24 cellular contexts compared by ENCODE assay signal in the genomic region with DNA sequence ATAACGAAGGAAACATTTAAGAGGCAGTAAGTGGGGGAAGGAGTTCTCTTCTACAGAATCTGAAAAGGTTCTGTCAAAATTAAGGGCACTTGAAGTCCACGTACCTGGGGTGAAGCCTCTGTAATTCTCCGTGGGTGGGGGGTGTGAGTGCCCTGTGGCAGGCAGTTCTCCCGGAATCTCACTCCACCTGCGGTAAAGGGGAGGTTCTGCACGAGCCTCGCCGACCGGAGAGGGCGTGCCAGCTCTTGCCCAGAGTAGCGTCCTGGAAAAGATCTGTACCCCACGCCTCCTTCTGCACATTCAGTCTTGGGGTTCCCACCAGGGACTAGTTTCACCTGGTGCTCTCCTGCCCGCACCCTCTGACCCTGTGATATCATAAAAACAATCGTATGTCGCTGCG.
DNase-seq lines count a peak whose midpoint lies in the region; ATAC-seq, FAIRE-seq and TF ChIP-seq lines count a peak whose summit lies in the region.
"Had no signal": no experiment of that assay in that cellular context is flagged by ENCODE, and none has a peak within 500 bp of the region (broad histone marks: within the 10 kb centered on the region; RNA-seq: fewer than 3 reads in every experiment).

No MANE protein-coding gene starts in this region.

- H3K9me3 Mint-ChIP-seq in stimulated activated naive CD8-positive, alpha-beta T cell treated with anti-CD3 and anti-CD28 coated beads, Interleukin-15, Interleukin-2, amounts not matched to agents 100 ng/mL and 50 ng/mL, for 24 hours, result peaks cover 4% of the 10 kb centered on the region
- peaks cover 13 to 17% of the 10 kb centered on the region in 2 donors for H3K9me3 Mint-ChIP-seq in stimulated activated naive CD8-positive, alpha-beta T cell treated with anti-CD3 and anti-CD28 coated beads, Interleukin-15, amount 100 ng/mL, for 72 hours
- H3K9me3 Mint-ChIP-seq: CD8-positive, alpha-beta T cell; IgD-negative memory B cell had no signal

- H3K27ac Mint-ChIP-seq in stimulated activated naive CD8-positive, alpha-beta T cell treated with anti-CD3 and anti-CD28 coated beads, Interleukin-15, Interleukin-2, amounts not matched to agents 100 ng/mL and 50 ng/mL, for 24 hours, result peak overlapping the region; percentile 11
- no peak overlapping the region for H3K27ac Mint-ChIP-seq in stimulated activated naive CD8-positive, alpha-beta T cell treated with anti-CD3 and anti-CD28 coated beads, Interleukin-15, amount 100 ng/mL, for 72 hours
- H3K27ac Mint-ChIP-seq: CD8-positive, alpha-beta T cell; H9; IgD-negative memory B cell had no signal

- POLR2A ChIA-PET in RWPE1 (lab: Yijun Ruan, JAX; ENCODE audit: low non-redundant PET), result no interaction called here

- peaks cover 5% of the 10 kb centered on the region for H3K9me3 ChIP-seq in keratinocyte (ENCODE audit: control insufficient read depth, low read depth, low read length)
- H3K9me3 ChIP-seq: BE2C, SK-N-SH had no signal

- H3K4me2 ChIP-seq in keratinocyte (ENCODE audit: control insufficient read depth, extremely low read depth, insufficient read depth, low read depth, low read length), result no peak overlapping the region
- H3K4me2 ChIP-seq: SK-N-SH had no signal

- H2AFZ ChIP-seq in keratinocyte (ENCODE audit: control insufficient read depth, low read length), result no peak overlapping the region

- H3K27ac ChIP-seq in RWPE1 (no peak overlapping the region), keratinocyte (ENCODE audit: control insufficient read depth, insufficient read depth, low read length) (no peak overlapping the region)

- no peak overlapping the region for H3K4me3 ChIP-seq in keratinocyte (ENCODE audit: control insufficient read depth in 2 of 3, extremely low read depth in 1 of 3, insufficient read depth in 2 of 3, low read depth in 1 of 3, low read length in 3 of 3)

- no peak overlapping the region for H3K9ac ChIP-seq in keratinocyte (ENCODE audit: control insufficient read depth, extremely low read depth, insufficient read depth, low read length)
- H3K9ac ChIP-seq: SK-N-SH had no signal

- dilution Hi-C loops in keratinocyte (cut with MboI; ENCODE audit: extremely low pct_ligation_motif_present, low sequenced_read_pairs), result no loop called here

- peaks cover 3% of the 10 kb centered on the region for H3K27me3 Mint-ChIP-seq in stimulated activated naive CD8-positive, alpha-beta T cell treated with anti-CD3 and anti-CD28 coated beads, Interleukin-15, Interleukin-2, amounts not matched to agents 100 ng/mL and 50 ng/mL, for 24 hours
- H3K27me3 Mint-ChIP-seq in stimulated activated naive CD8-positive, alpha-beta T cell treated with anti-CD3 and anti-CD28 coated beads, Interleukin-15, amount 100 ng/mL, for 72 hours, result peaks cover 7% of the 10 kb centered on the region

- H3K27me3 ChIP-seq in keratinocyte (ENCODE audit: control insufficient read depth, extremely low read depth, insufficient read depth, low read length), result no peaks in the 10 kb centered on the region
- H3K27me3 ChIP-seq: BE2C had no signal

- CTCF ChIA-PET in RWPE1 (lab: Yijun Ruan, JAX), result interaction anchor here (0.5 to 3.4 kb wide), 7 partner anchors 10 to 243 kb away, joined by 3 to 12 read pairs (median 3); no protein-coding TSS in a partner anchor

- H3K79me2 ChIP-seq in keratinocyte (ENCODE audit: control insufficient read depth, insufficient read depth, low read length), result no peaks in the 10 kb centered on the region

- peaks cover 0 to 2% of the 10 kb centered on the region in 2 experiments for H3K36me3 ChIP-seq in keratinocyte (ENCODE audit: control insufficient read depth in 2 of 2, extremely low read depth in 1 of 2, insufficient read depth in 2 of 2, low read length in 2 of 2)
- H3K36me3 ChIP-seq: BE2C had no signal

- no peak for FAIRE-seq in keratinocyte (lab: Jason Lieb, UNC)

- H3K9me1 ChIP-seq in keratinocyte (ENCODE audit: control insufficient read depth, extremely low read depth, insufficient read depth, low read length), result no peaks in the 10 kb centered on the region

- ATAC-seq in stimulated activated naive CD8-positive, alpha-beta T cell treated with anti-CD3 and anti-CD28 coated beads, Interleukin-15, amount 100 ng/mL, for 72 hours, result no peak
- no peak for ATAC-seq in HG02588 (IDR thresholded peaks at IDR 0.05; ENCODE audit: unreplicated experiment)
- ATAC-seq: CD8-positive, alpha-beta T cell had no signal

- H3K4me1 Mint-ChIP-seq in stimulated activated naive CD8-positive, alpha-beta T cell treated with anti-CD3 and anti-CD28 coated beads, Interleukin-15, Interleukin-2, amounts not matched to agents 100 ng/mL and 50 ng/mL, for 24 hours (ENCODE audit: low read depth), result peaks cover 7% of the 10 kb centered on the region
- no peaks in the 10 kb centered on the region for H3K4me1 Mint-ChIP-seq in stimulated activated naive CD8-positive, alpha-beta T cell treated with anti-CD3 and anti-CD28 coated beads, Interleukin-15, amount 100 ng/mL, for 72 hours
- H3K4me1 Mint-ChIP-seq: H9 had no signal

- TF ChIP-seq CTCF in RWPE1 (conservative IDR thresholded peaks at IDR 0.05; ENCODE audit: low read depth) (no peak), keratinocyte (optimal IDR thresholded peaks at IDR 0.05 in 1 of 3, IDR thresholded peaks at IDR 0.05 in 1 of 3, conservative IDR thresholded peaks at IDR 0.05 in 1 of 3; ENCODE audit: extremely low read depth in 1 of 3, insufficient read depth in 2 of 3, low read length in 3 of 3) (peak in 2 of 3 experiments; percentile 14 to 20)

- peaks cover 6% of the 10 kb centered on the region for H3K4me1 ChIP-seq in keratinocyte (ENCODE audit: control insufficient read depth, extremely low read depth, insufficient read depth, low read length)

- H3K4me3 Mint-ChIP-seq in stimulated activated naive CD8-positive, alpha-beta T cell treated with anti-CD3 and anti-CD28 coated beads, Interleukin-15, Interleukin-2, amounts not matched to agents 100 ng/mL and 50 ng/mL, for 24 hours, result no peak overlapping the region
- no peak overlapping the region for H3K4me3 Mint-ChIP-seq in stimulated activated naive CD8-positive, alpha-beta T cell treated with anti-CD3 and anti-CD28 coated beads, Interleukin-15, amount 100 ng/mL, for 72 hours
- H3K4me3 Mint-ChIP-seq: CD8-positive, alpha-beta T cell; H9; IgD-negative memory B cell had no signal

- no peaks in the 10 kb centered on the region for H4K20me1 ChIP-seq in keratinocyte (ENCODE audit: control insufficient read depth, extremely low read depth, insufficient read depth, low read length)

- DNase-seq in stimulated activated naive CD8-positive, alpha-beta T cell treated with anti-CD3 and anti-CD28 coated beads, Interleukin-15, amount 100 ng/mL, for 72 hours, result no peak
- DNase-seq in RWPE1 (ENCODE audit: low spot score), result peak; percentile 36
- DNase-seq in keratinocyte (ENCODE audit: low read depth, low spot score), result no peak
- no peak for DNase-seq in ureter (ENCODE audit: low spot score)
- DNase-seq in hypothalamus (lab: John Stamatoyannopoulos, UW), result no peak
- DNase-seq in dedifferentiated amniotic fluid mesenchymal stem cell (ENCODE audit: extremely low spot score), result no peak
- DNase-seq: 8988T; BE2C; CD8-positive, alpha-beta T cell; DND-41; H9; Kasumi-1; MM.1S; NCI-H1092 treated with DMSO at 0.1 percent for 48 hours; NCI-H146; NCI-H2029 treated with DMSO at 0.1 percent for 48 hours; NCI-H510A treated with DMSO at 0.1 percent for 48 hours; NCI-H82; OCI-M1; SHP77 treated with DMSO at 0.1 percent for 48 hours; SK-N-SH had no signal

- no peaks in the 10 kb centered on the region for H3K36me3 Mint-ChIP-seq in stimulated activated naive CD8-positive, alpha-beta T cell treated with anti-CD3 and anti-CD28 coated beads, Interleukin-15, Interleukin-2, amounts not matched to agents 100 ng/mL and 50 ng/mL, for 24 hours (ENCODE audit: low read depth)
- H3K36me3 Mint-ChIP-seq: CD8-positive, alpha-beta T cell; IgD-negative memory B cell had no signal
